ENCODE assay signal across 8 cellular contexts in genomic region chr10:79981673-79982485, GRCh38.
A peak's percentile ranks its signal among the peaks of the same experiment; 100 is the strongest.
DNase-seq lines count a peak whose midpoint lies in the region; ATAC-seq and TF ChIP-seq lines count a peak whose summit lies in the region.

No MANE protein-coding gene starts in this region.

- H3K79me2 ChIP-seq in ACC112 (ENCODE audit: control insufficient read depth, insufficient read depth, low read length, unreplicated experiment): no peaks in the 10 kb centered on the region

- no peak overlapping the region for H3K27ac ChIP-seq in ACC112 (ENCODE audit: low read depth, low read length)

- in situ Hi-C loops in GM13977 (cut with MboI; ENCODE audit: low pct_unique_long_range_greater_than_20kb, low sequenced_read_pairs, unreplicated experiment) (no loop called here), astrocyte of the spinal cord (cut with HindIII; ENCODE audit: low sequenced_read_pairs) (no loop called here)

- H3K4me3 ChIP-seq in ACC112 (ENCODE audit: low read depth, low read length) (peak overlapping the region; percentile 89), astrocyte of the spinal cord (ENCODE audit: low read depth, low read length) (peak overlapping the region; percentile 43), iPS-11a (ENCODE audit: low read depth, low read length) (peak overlapping the region; percentile 60)

- ATAC-seq in HG03565 (IDR thresholded peaks at IDR 0.05; ENCODE audit: unreplicated experiment) (no peak), HG03439 (IDR thresholded peaks at IDR 0.05; ENCODE audit: unreplicated experiment) (no peak)

- DNase-seq in GM13977 (ENCODE audit: low spot score): peak; percentile 26
- DNase-seq in NCI-H345 treated with DMSO at 0.1 percent for 48 hours (lab: John Stamatoyannopoulos, UW; ENCODE audit: unreplicated experiment): peak; percentile 33
- peak; percentile 21 for DNase-seq in astrocyte of the spinal cord (ENCODE audit: low read depth, low spot score)
- DNase-seq in retina: peak; percentile 89

- H3K27me3 ChIP-seq in ACC112 (ENCODE audit: insufficient read depth, low read length): peaks cover 39% of the 10 kb centered on the region

- peaks cover 6% of the 10 kb centered on the region for H3K4me1 ChIP-seq in ACC112 (ENCODE audit: control insufficient read depth, insufficient read depth, low read length, unreplicated experiment)

- no peaks in the 10 kb centered on the region for H3K36me3 ChIP-seq in ACC112 (ENCODE audit: insufficient read depth, low read length)

- TF ChIP-seq CTCF in GM13977 (IDR thresholded peaks at IDR 0.05; ENCODE audit: extremely low read depth, insufficient read depth, missing control alignments): no peak
- TF ChIP-seq CTCF in astrocyte of the spinal cord (IDR thresholded peaks at IDR 0.05; ENCODE audit: low read depth, low read length): no peak

- peak overlapping the region; percentile 100 for H2AFZ ChIP-seq in ACC112 (ENCODE audit: low read length, unreplicated experiment)

Comparison
In these comparisons a context has a peak if more than half of its experiments do, and no peak if none do; other contexts are left out.
1. DNase-seq: peak in every context shown above with its lines; median percentile 89 in retina; 33 in NCI-H345 treated with DMSO at 0.1 percent for 48 hours; 26 in GM13977; 21 in astrocyte of the spinal cord.